Comparison of ENCODE assay signal across 17 cellular contexts in the genomic region with DNA sequence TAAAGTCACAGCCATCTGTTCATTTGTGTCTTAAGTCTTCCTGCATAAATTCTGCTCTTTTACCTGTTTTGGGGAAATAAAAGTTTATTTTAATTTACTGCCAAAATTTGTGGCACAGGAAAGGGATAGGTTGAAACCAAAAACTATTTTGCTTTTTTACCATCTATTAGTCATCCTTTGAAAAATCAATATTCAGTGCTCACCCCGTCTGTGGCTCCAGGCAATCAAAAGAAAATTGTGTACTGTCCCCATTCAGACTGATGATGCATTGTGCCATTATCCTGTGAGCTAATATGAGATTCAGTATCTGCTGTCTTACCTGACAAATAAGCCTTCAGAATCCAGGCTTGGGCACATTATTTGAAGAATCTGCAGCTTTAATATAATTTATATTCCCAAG.
DNase-seq lines count a peak whose midpoint lies in the region; ATAC-seq and TF ChIP-seq lines count a peak whose summit lies in the region.
"Had no signal": no experiment of that assay in that cellular context is flagged by ENCODE, and none has a peak within 500 bp of the region (broad histone marks: within the 10 kb centered on the region; RNA-seq: fewer than 3 reads in every experiment).

No MANE protein-coding gene starts in this region.

- no peaks in the 10 kb centered on the region for H4K20me1 ChIP-seq in Karpas-422 (ENCODE audit: insufficient read depth, low read depth, low read length)
- no peaks in the 10 kb centered on the region for H4K20me1 ChIP-seq in PC-3 (ENCODE audit: low read length)

- peaks cover 56% of the 10 kb centered on the region for H3K4me1 ChIP-seq in Karpas-422 (ENCODE audit: low read length)
- H3K4me1 ChIP-seq in PC-3 (ENCODE audit: insufficient read depth, low read length): peaks cover 10% of the 10 kb centered on the region
- H3K4me1 ChIP-seq: A549 had no signal

- peaks cover 2% of the 10 kb centered on the region for H3K36me3 Mint-ChIP-seq in stimulated activated memory B cell treated with anti-CD40 and anti-IgM and Interleukin-4, amounts not matched to agents 10 μg/mL and 1 μg/mL and 100 μg/mL, for 72 hours
- H3K36me3 Mint-ChIP-seq in activated T-helper 17 cell treated with anti-CD3 and anti-CD28 coated beads, Interleukin-2, amount 50 U/mL, for 72 hours (ENCODE audit: low read depth): no peaks in the 10 kb centered on the region

- H3K9ac ChIP-seq in Karpas-422 (ENCODE audit: low read length) (no peak overlapping the region), PC-3 (ENCODE audit: low read length) (no peak overlapping the region)

- H3K4me3 ChIP-seq in Karpas-422 (ENCODE audit: low read length) (no peak overlapping the region), PC-3 (ENCODE audit: low read length) (no peak overlapping the region)
- H3K4me3 ChIP-seq: A549 had no signal

- H3K9me2 ChIP-seq in Karpas-422 (replicated peaks; ENCODE audit: insufficient read depth, low read length): no peaks in the 10 kb centered on the region
- H3K9me2 ChIP-seq in PC-3 (replicated peaks; ENCODE audit: low read length): no peaks in the 10 kb centered on the region

- H3K27me3 ChIP-seq in Karpas-422 (ENCODE audit: low read length) (no peaks in the 10 kb centered on the region), PC-3 (ENCODE audit: low read length) (no peaks in the 10 kb centered on the region)

- peak overlapping the region; percentile 16 for H3K27ac Mint-ChIP-seq in stimulated activated memory B cell treated with anti-CD40 and anti-IgM and Interleukin-4, amounts not matched to agents 10 μg/mL and 1 μg/mL and 100 μg/mL, for 72 hours
- H3K27ac Mint-ChIP-seq in activated T-helper 17 cell treated with anti-CD3 and anti-CD28 coated beads, Interleukin-2, amount 50 U/mL, for 72 hours: no peak overlapping the region
- H3K27ac Mint-ChIP-seq: CD4-positive, alpha-beta T cell; H9 had no signal

- POLR2A ChIA-PET in PC-3 (lab: Charles Lee; ENCODE audit: unreplicated experiment): no interaction called here

- no peaks in the 10 kb centered on the region for H3F3A ChIP-seq in PC-3 (ENCODE audit: low read length, unreplicated experiment)

- DNase-seq in NCI-H1694 treated with DMSO at 0.1 percent for 48 hours (lab: John Stamatoyannopoulos, UW) (peak; percentile 25), NCI-H1694 (lab: John Stamatoyannopoulos, UW) (no peak), Karpas-422 (no peak), PC-3 (peak; percentile 48)
- DNase-seq: AML-193; Caco-2; CD4-positive, alpha-beta T cell; DMS153; DMS79; GDM1; H9 had no signal

- ATAC-seq in PC-3 (peak; percentile 85), GM19452 (IDR thresholded peaks at IDR 0.05; ENCODE audit: unreplicated experiment) (no peak)
- no peak for ATAC-seq in stimulated activated memory B cell treated with anti-CD40 and anti-IgM and Interleukin-4, amounts not matched to agents 10 μg/mL and 1 μg/mL and 100 μg/mL, for 72 hours
- ATAC-seq in activated T-helper 17 cell treated with anti-CD3 and anti-CD28 coated beads, Interleukin-2, amount 50 U/mL, for 72 hours (replicated peaks): no peak
- ATAC-seq: A549 had no signal

- peaks cover 45% of the 10 kb centered on the region for H3K4me1 Mint-ChIP-seq in stimulated activated memory B cell treated with anti-CD40 and anti-IgM and Interleukin-4, amounts not matched to agents 10 μg/mL and 1 μg/mL and 100 μg/mL, for 72 hours
- H3K4me1 Mint-ChIP-seq in activated T-helper 17 cell treated with anti-CD3 and anti-CD28 coated beads, Interleukin-2, amount 50 U/mL, for 72 hours: peaks cover 5% of the 10 kb centered on the region

- BruUV-seq in PC-3 (replicated peaks; lab: Mats Ljungman, UMichigan): no TSS peak

- no peaks in the 10 kb centered on the region for H3K27me3 Mint-ChIP-seq in stimulated activated memory B cell treated with anti-CD40 and anti-IgM and Interleukin-4, amounts not matched to agents 10 μg/mL and 1 μg/mL and 100 μg/mL, for 72 hours
- no peaks in the 10 kb centered on the region for H3K27me3 Mint-ChIP-seq in activated T-helper 17 cell treated with anti-CD3 and anti-CD28 coated beads, Interleukin-2, amount 50 U/mL, for 72 hours
- H3K27me3 Mint-ChIP-seq: CD4-positive, alpha-beta T cell had no signal

- TF ChIP-seq CTCF in PC-3 (conservative IDR thresholded peaks at IDR 0.05; ENCODE audit: low read depth, low read length): no peak

- no peak overlapping the region for H3K4me3 Mint-ChIP-seq in stimulated activated memory B cell treated with anti-CD40 and anti-IgM and Interleukin-4, amounts not matched to agents 10 μg/mL and 1 μg/mL and 100 μg/mL, for 72 hours
- no peak overlapping the region for H3K4me3 Mint-ChIP-seq in activated T-helper 17 cell treated with anti-CD3 and anti-CD28 coated beads, Interleukin-2, amount 50 U/mL, for 72 hours
- H3K4me3 Mint-ChIP-seq: CD4-positive, alpha-beta T cell; H9 had no signal

- H3K36me3 ChIP-seq in Karpas-422 (ENCODE audit: insufficient read depth, low read length): no peaks in the 10 kb centered on the region
- H3K36me3 ChIP-seq in PC-3 (ENCODE audit: low read depth, low read length): no peaks in the 10 kb centered on the region

- CTCF ChIA-PET in PC-3 (lab: Charles Lee): interaction anchor here (0.7 kb wide), 1 partner anchor 207 kb away, joined by 3 read pairs; no protein-coding TSS in a partner anchor

- intact Hi-C loops in PC-3 (cut with micrococcal nuclease): no loop called here

- H3K27ac ChIP-seq in Karpas-422 (ENCODE audit: low read length) (peak overlapping the region; percentile 25; the same call in 1 of the 2 replicates), PC-3 (ENCODE audit: low read length) (no peak overlapping the region)
- H3K27ac ChIP-seq: 22Rv1, A549, C4-2B had no signal

- H3K9me3 ChIP-seq in Karpas-422 (ENCODE audit: low read length) (no peaks in the 10 kb centered on the region), PC-3 (ENCODE audit: low read length) (no peaks in the 10 kb centered on the region)
- H3K9me3 ChIP-seq: A549, Caco-2 had no signal

- H3K9me3 Mint-ChIP-seq in stimulated activated memory B cell treated with anti-CD40 and anti-IgM and Interleukin-4, amounts not matched to agents 10 μg/mL and 1 μg/mL and 100 μg/mL, for 72 hours: no peaks in the 10 kb centered on the region
- H3K9me3 Mint-ChIP-seq in activated T-helper 17 cell treated with anti-CD3 and anti-CD28 coated beads, Interleukin-2, amount 50 U/mL, for 72 hours: no peaks in the 10 kb centered on the region
- H3K9me3 Mint-ChIP-seq: CD4-positive, alpha-beta T cell; H9 had no signal

- H2AFZ ChIP-seq in Karpas-422 (ENCODE audit: low read length) (no peak overlapping the region), PC-3 (ENCODE audit: low read length) (no peak overlapping the region)

- H3K79me2 ChIP-seq in Karpas-422 (ENCODE audit: low read length) (no peaks in the 10 kb centered on the region), PC-3 (ENCODE audit: low read length) (no peaks in the 10 kb centered on the region)

- H3K4me2 ChIP-seq in Karpas-422 (ENCODE audit: low read depth, low read length, poor library complexity, severe bottlenecking): no peak overlapping the region
- no peak overlapping the region for H3K4me2 ChIP-seq in PC-3 (ENCODE audit: low read length)
- H3K4me2 ChIP-seq: A549 had no signal

Comparison
In these comparisons a context has a peak if more than half of its experiments do, and no peak if none do; other contexts are left out.
1. DNase-seq: peak in NCI-H1694 treated with DMSO at 0.1 percent for 48 hours (single experiment) and PC-3 (single experiment); none in NCI-H1694 (single experiment) and Karpas-422 (single experiment).